In the genomic region with DNA sequence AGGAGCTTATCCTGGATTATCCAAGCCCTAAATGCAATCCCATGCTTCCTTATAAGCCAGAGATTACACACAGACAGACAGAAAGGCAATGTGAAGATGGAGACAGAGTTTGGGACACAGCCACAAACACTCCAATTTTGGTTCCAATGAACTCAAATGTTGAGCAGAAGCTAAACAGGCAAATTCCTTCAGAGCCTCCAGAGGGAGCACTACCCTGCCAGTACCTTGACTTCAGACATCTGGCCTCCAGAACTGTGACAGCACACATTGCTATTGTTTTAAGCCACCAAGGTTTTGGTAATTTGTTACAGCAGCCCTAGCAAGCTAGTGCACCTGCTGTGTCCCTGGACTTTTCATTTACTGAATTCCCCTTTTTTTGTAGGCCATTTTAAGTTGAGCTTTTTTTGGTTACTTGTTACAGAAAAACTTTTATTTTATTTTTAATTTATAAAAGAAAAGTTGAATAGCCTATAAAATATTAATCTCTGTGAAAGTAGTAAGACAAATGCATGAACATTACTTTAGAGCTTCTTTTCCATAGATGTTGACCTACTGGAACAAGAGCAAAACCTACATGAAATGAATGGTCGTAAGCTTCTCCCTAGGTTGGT, we compare ENCODE assay signal across 8 cellular contexts. TPM values are rescaled to one million over a fixed set of nuclear protein-coding genes. Genes with fewer than 3 reads are reported as not detected.
A peak's percentile ranks its signal among the peaks of the same experiment; 100 is the strongest.
DNase-seq lines count a peak whose midpoint lies in the region; ATAC-seq, FAIRE-seq and TF ChIP-seq lines count a peak whose summit lies in the region.

No MANE protein-coding gene starts in this region.

- intact Hi-C loops in pancreas (cut with DNase I): no loop called here

- no peaks in the 10 kb centered on the region for H3K27me3 ChIP-seq in pancreas

- H3K36me3 ChIP-seq in pancreas: no peaks in the 10 kb centered on the region

- no peak for FAIRE-seq in pancreas (lab: Jason Lieb, UNC)
- no peak for FAIRE-seq in frontal cortex (lab: Jason Lieb, UNC)

- H3K9me3 ChIP-seq in pancreas: no peaks in the 10 kb centered on the region

- no peaks in the 10 kb centered on the region for H3K4me1 ChIP-seq in pancreas

- H3K4me3 ChIP-seq in LNCaP clone FGC (ENCODE audit: low read depth, low read length) (no peak overlapping the region), fibroblast of mammary gland (ENCODE audit: control insufficient read depth, low read depth, low read length) (no peak overlapping the region), pancreas (no peak overlapping the region)

- WGBS in pancreas, 2 donors: 93 to 98% methylated on average over 1 of the region's 1 CpG

- TF ChIP-seq CTCF in GM20000 (IDR thresholded peaks at IDR 0.05; ENCODE audit: extremely low read depth, missing control alignments): peak; percentile 36
- TF ChIP-seq CTCF in LNCaP clone FGC (IDR thresholded peaks at IDR 0.05; ENCODE audit: control insufficient read depth, extremely low read depth, insufficient read depth): peak; percentile 69
- TF ChIP-seq CTCF in fibroblast of mammary gland (conservative IDR thresholded peaks at IDR 0.05; ENCODE audit: control insufficient read depth, insufficient read depth, low read depth, low read length): peak; percentile 93
- TF ChIP-seq CTCF in pancreas (IDR thresholded peaks at IDR 0.05): peak in 3 of 4 donors; percentile 40 to 50 (median 49)

- ATAC-seq in pancreas (peak; percentile 58 to 89 (median 85)), GM21737 (IDR thresholded peaks at IDR 0.05; ENCODE audit: unreplicated experiment) (no peak)

- H3K27ac ChIP-seq in pancreas: no peak overlapping the region

- DNase-seq in EH (ENCODE audit: low read depth): peak; percentile 63
- peak; percentile 8 for DNase-seq in GM20000 (ENCODE audit: low spot score)
- no peak for DNase-seq in LNCaP clone FGC (ENCODE audit: low read depth)
- DNase-seq in activated CD4-positive, alpha-beta T cell treated with anti-CD3 and anti-CD28 coated beads for 4 hours: peak; percentile 33 to 38
- peak; percentile 75 for DNase-seq in fibroblast of mammary gland (ENCODE audit: low read depth)
- peak in 3 of 6 donors; percentile 19 to 53 (median 21) for DNase-seq in pancreas
- DNase-seq in frontal cortex (ENCODE audit: low spot score in 2 of 2): no peak

RNA-seq across cellular contexts. Expression of a gene that starts 33.4 kb away (rescaled TPM):
- 10 to 100 TPM in 4 of 6 donors, 1 to 10 TPM in 2; 9.2 to 14.3 (median 10.5) TPM for total RNA-seq in pancreas
- 1 to 10 TPM; 7.1 to 7.4 TPM for polyA plus RNA-seq in pancreas
- total RNA-seq in frontal cortex: 9.0 TPM

Comparison
In these comparisons a context has a peak if more than half of its experiments do, and no peak if none do; other contexts are left out.
1. DNase-seq: peak in EH (single experiment), GM20000 (single experiment), activated CD4-positive, alpha-beta T cell treated with anti-CD3 and anti-CD28 coated beads for 4 hours (2 of 2) and fibroblast of mammary gland (single experiment); none in LNCaP clone FGC (single experiment) and frontal cortex (0 of 2).
2. CTCF ChIP-seq: peak in every context shown above with its lines; median percentile 93 in fibroblast of mammary gland; 69 in LNCaP clone FGC; 49 in pancreas; 36 in GM20000.